Comparison of ENCODE assay signal across 8 cellular contexts in the genomic region with DNA sequence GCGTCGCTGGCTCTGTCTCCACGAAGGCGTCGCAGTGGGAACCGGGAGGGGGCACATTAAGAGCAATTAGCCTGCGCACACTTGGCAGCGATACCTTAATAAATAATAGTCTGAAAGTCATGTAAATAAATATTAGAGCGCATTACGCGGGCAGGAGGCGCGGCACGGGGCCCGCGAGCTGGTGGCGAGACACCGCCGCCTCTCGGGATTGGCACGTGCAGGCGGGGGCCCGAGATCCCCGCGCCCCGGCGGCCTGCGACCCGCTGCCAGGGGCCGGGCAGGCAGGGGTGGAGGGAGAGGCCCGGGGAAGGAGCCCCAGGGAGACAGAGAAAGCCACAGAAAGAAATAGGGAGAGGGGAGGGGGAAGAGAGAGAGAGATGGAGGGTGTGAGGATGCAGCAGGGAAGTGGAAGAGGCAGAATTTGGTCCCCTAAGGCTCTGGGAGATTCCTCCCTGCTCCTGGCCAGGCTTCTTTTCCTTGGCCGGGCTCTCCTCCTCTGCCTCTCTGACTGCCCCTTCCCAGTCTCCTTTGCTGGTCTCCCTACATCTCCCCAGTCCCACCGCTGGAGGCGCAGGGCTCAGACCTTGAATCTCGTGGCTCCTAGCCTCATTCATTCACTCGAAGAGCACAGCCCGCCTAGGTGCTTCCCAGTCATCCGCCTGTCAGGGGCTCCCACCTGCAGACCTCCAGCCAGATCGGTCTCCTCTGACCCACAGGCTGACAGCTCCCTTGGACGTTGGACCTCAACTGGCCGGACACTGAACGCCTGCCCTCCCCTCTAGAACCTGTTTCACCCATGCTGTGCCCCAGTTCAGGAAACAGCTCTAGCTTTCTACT.
DNase-seq lines count a peak whose midpoint lies in the region; ATAC-seq and TF ChIP-seq lines count a peak whose summit lies in the region.

No MANE protein-coding gene starts in this region.

- H3K36me3 Mint-ChIP-seq in endodermal cell (ENCODE audit: low read depth) = no peaks in the 10 kb centered on the region

- peaks cover 96% of the 10 kb centered on the region for H3K27me3 ChIP-seq in endodermal cell (ENCODE audit: control insufficient read depth, insufficient read depth, low read length, poor library complexity, severe bottlenecking)

- H3K27me3 Mint-ChIP-seq in endodermal cell (ENCODE audit: insufficient read depth) = peaks cover 96% of the 10 kb centered on the region

- no peak overlapping the region for H3K27ac Mint-ChIP-seq in endodermal cell

- 2 to 4% methylated on average over 20 to 42 of the region's 42 CpGs for WGBS in endodermal cell (ENCODE audit: insufficient coverage in 1 of 2, insufficient read length in 1 of 2), 2 experiments
- 3% methylated on average over 26 to 37 of the region's 42 CpGs for WGBS in mesodermal cell (ENCODE audit: insufficient coverage in 2 of 2), 2 experiments

- CTCF ChIA-PET in GM10248 (lab: Yijun Ruan, JAX) = no interaction called here

- H3K4me3 ChIP-seq in endodermal cell (ENCODE audit: low read length) (peak overlapping the region; percentile 72), mesodermal cell (ENCODE audit: extremely low read depth, insufficient read depth, low read length, poor library complexity, severe bottlenecking) (peak overlapping the region; percentile 33)

- H3K4me1 ChIP-seq in endodermal cell (ENCODE audit: control insufficient read depth, insufficient read depth, low read length) (no peaks in the 10 kb centered on the region), mesodermal cell (ENCODE audit: control insufficient read depth, insufficient read depth, low read length, poor library complexity, severe bottlenecking) (peaks cover 10% of the 10 kb centered on the region)

- peak overlapping the region; percentile 54 for H3K4me3 Mint-ChIP-seq in endodermal cell

- POLR2A ChIA-PET in GM10248 (lab: Yijun Ruan, JAX) = no interaction called here

- no peak overlapping the region for H3K9ac ChIP-seq in endodermal cell (ENCODE audit: extremely low read depth, low read length, poor library complexity, severe bottlenecking)

- no peaks in the 10 kb centered on the region for H3K36me3 ChIP-seq in endodermal cell (ENCODE audit: control insufficient read depth, insufficient read depth, low read length)
- no peaks in the 10 kb centered on the region for H3K36me3 ChIP-seq in mesodermal cell (ENCODE audit: control insufficient read depth, insufficient read depth, low read length)

- H3K27ac ChIP-seq in endodermal cell (ENCODE audit: low read depth, low read length) = no peak overlapping the region
- H3K27ac ChIP-seq in mesodermal cell (ENCODE audit: low read depth, low read length, severe bottlenecking) = no peak overlapping the region

- no peak for TF ChIP-seq CTCF in GM10248 (IDR thresholded peaks at IDR 0.05; ENCODE audit: control extremely low read depth, extremely low read depth, low read depth, missing control alignments)
- peak; percentile 88 for TF ChIP-seq CTCF in endodermal cell (conservative IDR thresholded peaks at IDR 0.05)

- ATAC-seq in HG02973 (IDR thresholded peaks at IDR 0.05; ENCODE audit: unreplicated experiment) = no peak
- no peak for ATAC-seq in GM21529 (IDR thresholded peaks at IDR 0.05; ENCODE audit: unreplicated experiment)

- peak; percentile 53 for DNase-seq in GM10248 (ENCODE audit: extremely low spot score)
- peak; percentile 45 for DNase-seq in NCI-H2227 treated with DMSO at 0.1 percent for 48 hours (lab: John Stamatoyannopoulos, UW)
- peak; percentile 93 for DNase-seq in endodermal cell
- no peak for DNase-seq in NCI-H526 treated with DMSO at 0.1 percent for 48 hours (lab: John Stamatoyannopoulos, UW)
- DNase-seq in activated CD8-positive, alpha-beta memory T cell treated with anti-CD3 and anti-CD28 coated beads for 24 hours = no peak

- H3K4me1 Mint-ChIP-seq in endodermal cell = no peaks in the 10 kb centered on the region

- no peaks in the 10 kb centered on the region for H3K9me3 ChIP-seq in endodermal cell (ENCODE audit: control insufficient read depth, low read length)
- H3K9me3 ChIP-seq in mesodermal cell (ENCODE audit: control insufficient read depth, low read length) = no peaks in the 10 kb centered on the region

- H3K9me3 Mint-ChIP-seq in endodermal cell = no peaks in the 10 kb centered on the region

Comparison
In these comparisons a context has a peak if more than half of its experiments do, and no peak if none do; other contexts are left out.
1. DNase-seq: peak in GM10248 (single experiment), NCI-H2227 treated with DMSO at 0.1 percent for 48 hours (single experiment) and endodermal cell (single experiment); none in NCI-H526 treated with DMSO at 0.1 percent for 48 hours (single experiment) and activated CD8-positive, alpha-beta memory T cell treated with anti-CD3 and anti-CD28 coated beads for 24 hours (single experiment).